In the genomic region with DNA sequence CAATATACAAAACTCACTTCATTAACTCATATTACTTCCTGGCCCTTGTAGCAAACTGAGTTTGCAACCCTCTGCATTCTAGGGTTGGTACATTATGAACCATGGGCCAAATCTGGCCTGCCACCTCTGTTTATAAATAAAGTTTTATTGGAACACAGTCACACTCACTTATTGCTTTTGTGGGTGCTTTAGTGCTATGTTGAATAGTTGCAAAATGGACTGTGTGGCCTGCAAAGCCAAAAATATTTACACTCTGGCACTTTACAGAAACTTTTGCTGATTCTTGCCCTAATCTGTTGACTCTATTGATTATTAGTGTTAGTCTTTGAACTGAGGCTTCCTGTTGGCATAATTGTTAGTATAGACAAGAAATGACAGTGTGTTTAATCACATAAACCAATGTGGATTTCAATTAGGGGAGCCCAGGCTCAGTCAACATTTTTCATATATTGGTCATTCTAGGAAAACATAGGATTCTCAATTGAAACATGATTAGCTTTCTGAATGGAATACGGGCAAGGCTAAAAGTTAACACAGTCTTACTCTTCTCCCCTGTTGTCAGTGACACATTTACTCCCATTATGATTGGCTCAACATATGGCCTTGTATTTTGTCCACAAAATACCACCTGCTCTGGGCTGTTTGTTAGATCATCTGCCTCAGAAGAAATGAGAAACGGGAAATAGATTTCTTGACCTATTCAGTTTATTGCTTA, we compare ENCODE assay signal across 1 cellular context.
TF ChIP-seq lines count a peak whose summit lies in the region.

No MANE protein-coding gene starts in this region.

TF ChIP-seq in HepG2, 621 proteins besides CTCF, POLR2A, EP300 and RAD21 (continued from another document and continues in another):
- TF ChIP-seq, protein P1, sequence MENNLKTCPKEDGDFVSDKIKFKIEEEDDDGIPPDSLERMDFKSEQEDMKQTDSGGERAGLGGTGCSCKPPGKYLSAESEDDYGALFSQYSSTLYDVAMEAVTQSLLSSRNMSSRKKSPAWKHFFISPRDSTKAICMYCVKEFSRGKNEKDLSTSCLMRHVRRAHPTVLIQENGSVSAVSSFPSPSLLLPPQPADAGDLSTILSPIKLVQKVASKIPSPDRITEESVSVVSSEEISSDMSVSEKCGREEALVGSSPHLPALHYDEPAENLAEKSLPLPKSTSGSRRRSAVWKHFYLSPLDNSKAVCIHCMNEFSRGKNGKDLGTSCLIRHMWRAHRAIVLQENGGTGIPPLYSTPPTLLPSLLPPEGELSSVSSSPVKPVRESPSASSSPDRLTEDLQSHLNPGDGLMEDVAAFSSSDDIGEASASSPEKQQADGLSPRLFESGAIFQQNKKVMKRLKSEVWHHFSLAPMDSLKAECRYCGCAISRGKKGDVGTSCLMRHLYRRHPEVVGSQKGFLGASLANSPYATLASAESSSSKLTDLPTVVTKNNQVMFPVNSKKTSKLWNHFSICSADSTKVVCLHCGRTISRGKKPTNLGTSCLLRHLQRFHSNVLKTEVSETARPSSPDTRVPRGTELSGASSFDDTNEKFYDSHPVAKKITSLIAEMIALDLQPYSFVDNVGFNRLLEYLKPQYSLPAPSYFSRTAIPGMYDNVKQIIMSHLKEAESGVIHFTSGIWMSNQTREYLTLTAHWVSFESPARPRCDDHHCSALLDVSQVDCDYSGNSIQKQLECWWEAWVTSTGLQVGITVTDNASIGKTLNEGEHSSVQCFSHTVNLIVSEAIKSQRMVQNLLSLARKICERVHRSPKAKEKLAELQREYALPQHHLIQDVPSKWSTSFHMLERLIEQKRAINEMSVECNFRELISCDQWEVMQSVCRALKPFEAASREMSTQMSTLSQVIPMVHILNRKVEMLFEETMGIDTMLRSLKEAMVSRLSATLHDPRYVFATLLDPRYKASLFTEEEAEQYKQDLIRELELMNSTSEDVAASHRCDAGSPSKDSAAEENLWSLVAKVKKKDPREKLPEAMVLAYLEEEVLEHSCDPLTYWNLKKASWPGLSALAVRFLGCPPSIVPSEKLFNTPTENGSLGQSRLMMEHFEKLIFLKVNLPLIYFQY (CRISPR knock-in tag; IDR thresholded peaks at IDR 0.05; ENCODE audit: borderline replicate concordance): 0 out of 2 replicates have a peak, but pooled peaks have one; percentile 25
- TF ChIP-seq PHF5A (CRISPR knock-in tag; IDR thresholded peaks at IDR 0.05; ENCODE audit: low read depth, unreplicated experiment) (peak; percentile 53), ZNF652 (CRISPR knock-in tag; IDR thresholded peaks at IDR 0.05; ENCODE audit: borderline replicate concordance, low read depth) (peak; percentile 53; the same call in 1 of the 2 replicates), EHMT2 (IDR thresholded peaks at IDR 0.05; ENCODE audit: borderline replicate concordance, low read depth, low read length) (peak; percentile 72; the same call in 1 of the 2 replicates), ZBTB21 (CRISPR knock-in tag; IDR thresholded peaks at IDR 0.05) (0 out of 2 replicates have a peak, but pooled peaks have one; percentile 25), FOSL2 (CRISPR knock-in tag; IDR thresholded peaks at IDR 0.05) (peak; percentile 63), RFX5 (IDR thresholded peaks at IDR 0.05; ENCODE audit: low read depth, low read length) (no peak), FOXJ3 (CRISPR knock-in tag; IDR thresholded peaks at IDR 0.05; ENCODE audit: borderline replicate concordance) (peak; percentile 95), KAT2B (IDR thresholded peaks at IDR 0.05; ENCODE audit: borderline replicate concordance, low read depth, low read length) (peak; percentile 39; the same call in 1 of the 2 replicates), MAFK (conservative IDR thresholded peaks at IDR 0.05 in 1 of 2, IDR thresholded peaks at IDR 0.05 in 1 of 2; ENCODE audit: low read length in 2 of 2) (peak; percentile 31 to 57), NCOA1 (CRISPR knock-in tag; IDR thresholded peaks at IDR 0.05) (peak; percentile 92), ZNF24 (IDR thresholded peaks at IDR 0.05) (peak; percentile 77), SKI (IDR thresholded peaks at IDR 0.05; ENCODE audit: partially characterized antibody) (peak; percentile 63), HMG20A (CRISPR knock-in tag; IDR thresholded peaks at IDR 0.05; ENCODE audit: borderline replicate concordance) (peak; percentile 62; the same call in 1 of the 2 replicates), ZMYM4 (CRISPR knock-in tag; IDR thresholded peaks at IDR 0.05) (peak; percentile 91), HHEX (CRISPR knock-in tag; IDR thresholded peaks at IDR 0.05) (peak; percentile 93), ZNF543 (CRISPR knock-in tag; IDR thresholded peaks at IDR 0.05) (0 out of 2 replicates have a peak, but pooled peaks have one; percentile 57), NR2C2 (CRISPR knock-in tag; IDR thresholded peaks at IDR 0.05; ENCODE audit: borderline replicate concordance) (peak; percentile 62; the same call in 1 of the 2 replicates), ZNF136 (CRISPR knock-in tag; IDR thresholded peaks at IDR 0.05; ENCODE audit: low read depth) (no peak), ZNF224 (CRISPR knock-in tag; IDR thresholded peaks at IDR 0.05) (no peak), CEBPB (IDR thresholded peaks at IDR 0.05; ENCODE audit: borderline replicate concordance, low read depth, low read length) (0 out of 2 replicates have a peak, but pooled peaks have one; percentile 55)
- TF ChIP-seq, protein P2, sequence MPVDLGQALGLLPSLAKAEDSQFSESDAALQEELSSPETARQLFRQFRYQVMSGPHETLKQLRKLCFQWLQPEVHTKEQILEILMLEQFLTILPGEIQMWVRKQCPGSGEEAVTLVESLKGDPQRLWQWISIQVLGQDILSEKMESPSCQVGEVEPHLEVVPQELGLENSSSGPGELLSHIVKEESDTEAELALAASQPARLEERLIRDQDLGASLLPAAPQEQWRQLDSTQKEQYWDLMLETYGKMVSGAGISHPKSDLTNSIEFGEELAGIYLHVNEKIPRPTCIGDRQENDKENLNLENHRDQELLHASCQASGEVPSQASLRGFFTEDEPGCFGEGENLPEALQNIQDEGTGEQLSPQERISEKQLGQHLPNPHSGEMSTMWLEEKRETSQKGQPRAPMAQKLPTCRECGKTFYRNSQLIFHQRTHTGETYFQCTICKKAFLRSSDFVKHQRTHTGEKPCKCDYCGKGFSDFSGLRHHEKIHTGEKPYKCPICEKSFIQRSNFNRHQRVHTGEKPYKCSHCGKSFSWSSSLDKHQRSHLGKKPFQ (CRISPR knock-in tag; IDR thresholded peaks at IDR 0.05; ENCODE audit: insufficient replicate concordance): peak; percentile 54
- TF ChIP-seq, protein P3, sequence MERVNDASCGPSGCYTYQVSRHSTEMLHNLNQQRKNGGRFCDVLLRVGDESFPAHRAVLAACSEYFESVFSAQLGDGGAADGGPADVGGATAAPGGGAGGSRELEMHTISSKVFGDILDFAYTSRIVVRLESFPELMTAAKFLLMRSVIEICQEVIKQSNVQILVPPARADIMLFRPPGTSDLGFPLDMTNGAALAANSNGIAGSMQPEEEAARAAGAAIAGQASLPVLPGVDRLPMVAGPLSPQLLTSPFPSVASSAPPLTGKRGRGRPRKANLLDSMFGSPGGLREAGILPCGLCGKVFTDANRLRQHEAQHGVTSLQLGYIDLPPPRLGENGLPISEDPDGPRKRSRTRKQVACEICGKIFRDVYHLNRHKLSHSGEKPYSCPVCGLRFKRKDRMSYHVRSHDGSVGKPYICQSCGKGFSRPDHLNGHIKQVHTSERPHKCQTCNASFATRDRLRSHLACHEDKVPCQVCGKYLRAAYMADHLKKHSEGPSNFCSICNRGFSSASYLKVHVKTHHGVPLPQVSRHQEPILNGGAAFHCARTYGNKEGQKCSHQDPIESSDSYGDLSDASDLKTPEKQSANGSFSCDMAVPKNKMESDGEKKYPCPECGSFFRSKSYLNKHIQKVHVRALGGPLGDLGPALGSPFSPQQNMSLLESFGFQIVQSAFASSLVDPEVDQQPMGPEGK (CRISPR knock-in tag; IDR thresholded peaks at IDR 0.05): no peak; the same call in 1 of the 2 replicates
- TF ChIP-seq, protein P4, sequence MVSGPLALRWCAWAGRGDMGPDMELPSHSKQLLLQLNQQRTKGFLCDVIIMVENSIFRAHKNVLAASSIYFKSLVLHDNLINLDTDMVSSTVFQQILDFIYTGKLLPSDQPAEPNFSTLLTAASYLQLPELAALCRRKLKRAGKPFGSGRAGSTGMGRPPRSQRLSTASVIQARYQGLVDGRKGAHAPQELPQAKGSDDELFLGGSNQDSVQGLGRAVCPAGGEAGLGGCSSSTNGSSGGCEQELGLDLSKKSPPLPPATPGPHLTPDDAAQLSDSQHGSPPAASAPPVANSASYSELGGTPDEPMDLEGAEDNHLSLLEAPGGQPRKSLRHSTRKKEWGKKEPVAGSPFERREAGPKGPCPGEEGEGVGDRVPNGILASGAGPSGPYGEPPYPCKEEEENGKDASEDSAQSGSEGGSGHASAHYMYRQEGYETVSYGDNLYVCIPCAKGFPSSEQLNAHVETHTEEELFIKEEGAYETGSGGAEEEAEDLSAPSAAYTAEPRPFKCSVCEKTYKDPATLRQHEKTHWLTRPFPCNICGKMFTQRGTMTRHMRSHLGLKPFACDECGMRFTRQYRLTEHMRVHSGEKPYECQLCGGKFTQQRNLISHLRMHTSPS (CRISPR knock-in tag; IDR thresholded peaks at IDR 0.05; ENCODE audit: low read depth): peak; percentile 43; the same call in 1 of the 2 replicates
- TF ChIP-seq, protein P5, sequence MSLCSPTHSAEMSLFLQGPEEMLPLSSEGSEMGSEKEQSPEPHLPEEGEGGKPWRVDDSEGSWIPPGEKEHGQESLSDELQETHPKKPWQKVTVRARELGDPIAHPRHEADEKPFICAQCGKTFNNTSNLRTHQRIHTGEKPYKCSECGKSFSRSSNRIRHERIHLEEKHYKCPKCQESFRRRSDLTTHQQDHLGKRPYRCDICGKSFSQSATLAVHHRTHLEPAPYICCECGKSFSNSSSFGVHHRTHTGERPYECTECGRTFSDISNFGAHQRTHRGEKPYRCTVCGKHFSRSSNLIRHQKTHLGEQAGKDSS (CRISPR knock-in tag; IDR thresholded peaks at IDR 0.05; ENCODE audit: borderline replicate concordance, low read depth): no peak
- TF ChIP-seq, protein P6, sequence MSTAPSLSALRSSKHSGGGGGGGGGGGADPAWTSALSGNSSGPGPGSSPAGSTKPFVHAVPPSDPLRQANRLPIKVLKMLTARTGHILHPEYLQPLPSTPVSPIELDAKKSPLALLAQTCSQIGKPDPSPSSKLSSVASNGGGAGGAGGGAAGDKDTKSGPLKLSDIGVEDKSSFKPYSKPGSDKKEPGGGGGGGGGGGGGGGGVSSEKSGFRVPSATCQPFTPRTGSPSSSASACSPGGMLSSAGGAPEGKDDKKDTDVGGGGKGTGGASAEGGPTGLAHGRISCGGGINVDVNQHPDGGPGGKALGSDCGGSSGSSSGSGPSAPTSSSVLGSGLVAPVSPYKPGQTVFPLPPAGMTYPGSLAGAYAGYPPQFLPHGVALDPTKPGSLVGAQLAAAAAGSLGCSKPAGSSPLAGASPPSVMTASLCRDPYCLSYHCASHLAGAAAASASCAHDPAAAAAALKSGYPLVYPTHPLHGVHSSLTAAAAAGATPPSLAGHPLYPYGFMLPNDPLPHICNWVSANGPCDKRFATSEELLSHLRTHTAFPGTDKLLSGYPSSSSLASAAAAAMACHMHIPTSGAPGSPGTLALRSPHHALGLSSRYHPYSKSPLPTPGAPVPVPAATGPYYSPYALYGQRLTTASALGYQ (CRISPR knock-in tag; IDR thresholded peaks at IDR 0.05): peak; percentile 79
- TF ChIP-seq, protein P7, sequence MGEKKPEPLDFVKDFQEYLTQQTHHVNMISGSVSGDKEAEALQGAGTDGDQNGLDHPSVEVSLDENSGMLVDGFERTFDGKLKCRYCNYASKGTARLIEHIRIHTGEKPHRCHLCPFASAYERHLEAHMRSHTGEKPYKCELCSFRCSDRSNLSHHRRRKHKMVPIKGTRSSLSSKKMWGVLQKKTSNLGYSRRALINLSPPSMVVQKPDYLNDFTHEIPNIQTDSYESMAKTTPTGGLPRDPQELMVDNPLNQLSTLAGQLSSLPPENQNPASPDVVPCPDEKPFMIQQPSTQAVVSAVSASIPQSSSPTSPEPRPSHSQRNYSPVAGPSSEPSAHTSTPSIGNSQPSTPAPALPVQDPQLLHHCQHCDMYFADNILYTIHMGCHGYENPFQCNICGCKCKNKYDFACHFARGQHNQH (CRISPR knock-in tag; IDR thresholded peaks at IDR 0.05): peak; percentile 44; the same call in 1 of the 2 replicates
- TF ChIP-seq, protein P8, sequence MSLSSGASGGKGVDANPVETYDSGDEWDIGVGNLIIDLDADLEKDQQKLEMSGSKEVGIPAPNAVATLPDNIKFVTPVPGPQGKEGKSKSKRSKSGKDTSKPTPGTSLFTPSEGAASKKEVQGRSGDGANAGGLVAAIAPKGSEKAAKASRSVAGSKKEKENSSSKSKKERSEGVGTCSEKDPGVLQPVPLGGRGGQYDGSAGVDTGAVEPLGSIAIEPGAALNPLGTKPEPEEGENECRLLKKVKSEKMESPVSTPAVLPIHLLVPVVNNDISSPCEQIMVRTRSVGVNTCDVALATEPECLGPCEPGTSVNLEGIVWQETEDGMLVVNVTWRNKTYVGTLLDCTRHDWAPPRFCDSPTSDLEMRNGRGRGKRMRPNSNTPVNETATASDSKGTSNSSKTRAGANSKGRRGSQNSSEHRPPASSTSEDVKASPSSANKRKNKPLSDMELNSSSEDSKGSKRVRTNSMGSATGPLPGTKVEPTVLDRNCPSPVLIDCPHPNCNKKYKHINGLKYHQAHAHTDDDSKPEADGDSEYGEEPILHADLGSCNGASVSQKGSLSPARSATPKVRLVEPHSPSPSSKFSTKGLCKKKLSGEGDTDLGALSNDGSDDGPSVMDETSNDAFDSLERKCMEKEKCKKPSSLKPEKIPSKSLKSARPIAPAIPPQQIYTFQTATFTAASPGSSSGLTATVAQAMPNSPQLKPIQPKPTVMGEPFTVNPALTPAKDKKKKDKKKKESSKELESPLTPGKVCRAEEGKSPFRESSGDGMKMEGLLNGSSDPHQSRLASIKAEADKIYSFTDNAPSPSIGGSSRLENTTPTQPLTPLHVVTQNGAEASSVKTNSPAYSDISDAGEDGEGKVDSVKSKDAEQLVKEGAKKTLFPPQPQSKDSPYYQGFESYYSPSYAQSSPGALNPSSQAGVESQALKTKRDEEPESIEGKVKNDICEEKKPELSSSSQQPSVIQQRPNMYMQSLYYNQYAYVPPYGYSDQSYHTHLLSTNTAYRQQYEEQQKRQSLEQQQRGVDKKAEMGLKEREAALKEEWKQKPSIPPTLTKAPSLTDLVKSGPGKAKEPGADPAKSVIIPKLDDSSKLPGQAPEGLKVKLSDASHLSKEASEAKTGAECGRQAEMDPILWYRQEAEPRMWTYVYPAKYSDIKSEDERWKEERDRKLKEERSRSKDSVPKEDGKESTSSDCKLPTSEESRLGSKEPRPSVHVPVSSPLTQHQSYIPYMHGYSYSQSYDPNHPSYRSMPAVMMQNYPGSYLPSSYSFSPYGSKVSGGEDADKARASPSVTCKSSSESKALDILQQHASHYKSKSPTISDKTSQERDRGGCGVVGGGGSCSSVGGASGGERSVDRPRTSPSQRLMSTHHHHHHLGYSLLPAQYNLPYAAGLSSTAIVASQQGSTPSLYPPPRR (CRISPR knock-in tag; IDR thresholded peaks at IDR 0.05; ENCODE audit: borderline replicate concordance): peak; percentile 99
- TF ChIP-seq, protein P9, sequence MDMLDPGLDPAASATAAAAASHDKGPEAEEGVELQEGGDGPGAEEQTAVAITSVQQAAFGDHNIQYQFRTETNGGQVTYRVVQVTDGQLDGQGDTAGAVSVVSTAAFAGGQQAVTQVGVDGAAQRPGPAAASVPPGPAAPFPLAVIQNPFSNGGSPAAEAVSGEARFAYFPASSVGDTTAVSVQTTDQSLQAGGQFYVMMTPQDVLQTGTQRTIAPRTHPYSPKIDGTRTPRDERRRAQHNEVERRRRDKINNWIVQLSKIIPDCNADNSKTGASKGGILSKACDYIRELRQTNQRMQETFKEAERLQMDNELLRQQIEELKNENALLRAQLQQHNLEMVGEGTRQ (IDR thresholded peaks at IDR 0.05; ENCODE audit: low read depth, low read length): no peak
- TF ChIP-seq, protein P9 (CRISPR knock-in tag; IDR thresholded peaks at IDR 0.05; ENCODE audit: borderline replicate concordance): peak; percentile 31; the same call in 1 of the 2 replicates
